ENCODE assay signal across 9 cellular contexts in genomic region chr9:38621434-38622082, GRCh38. TPM values are rescaled to one million over a fixed set of nuclear protein-coding genes. Genes with fewer than 3 reads are reported as not detected.
DNase-seq lines count a peak whose midpoint lies in the region; ATAC-seq and TF ChIP-seq lines count a peak whose summit lies in the region.
"Had no signal": no experiment of that assay in that cellular context is flagged by ENCODE, and none has a peak within 500 bp of the region (broad histone marks: within the 10 kb centered on the region; RNA-seq: fewer than 3 reads in every experiment).

No MANE protein-coding gene starts in this region.

- H3K36me3 ChIP-seq in breast epithelium (no peaks in the 10 kb centered on the region), lung (ENCODE audit: control insufficient read depth in 2 of 2, insufficient read depth in 2 of 2, low read length in 2 of 2) (no peaks in the 10 kb centered on the region)

- DNase-seq in T-helper 2 cell: peak in 4 of 5 experiments; percentile 18 to 67 (median 32)
- no peak for DNase-seq in breast epithelium (ENCODE audit: low spot score in 2 of 2)
- DNase-seq in lung (ENCODE audit: low spot score): peak; percentile 44
- peak; percentile 52 for DNase-seq in stimulated activated CD8-positive, alpha-beta memory T cell treated with anti-CD3 and anti-CD28 coated beads, Interleukin-4, amount 100 ng/mL, for 48 hours
- DNase-seq in GM13977 (ENCODE audit: low spot score): no peak
- no peak for DNase-seq in NK-92 treated with Interleukin-12 subunit alpha and Interleukin-12 subunit beta, amount 100 ng/mL, for 24 hours (lab: John Stamatoyannopoulos, UW)

- no peaks in the 10 kb centered on the region for H3K4me1 ChIP-seq in breast epithelium
- H3K4me1 ChIP-seq in lung (ENCODE audit: control insufficient read depth in 2 of 2, insufficient read depth in 2 of 2, low read length in 2 of 2): peaks cover 0 to 14% of the 10 kb centered on the region in 2 donors

- peaks cover 0 to 6% of the 10 kb centered on the region in 2 donors for H3K27me3 ChIP-seq in breast epithelium
- peaks cover 4% of the 10 kb centered on the region for H3K27me3 ChIP-seq in lung (ENCODE audit: control insufficient read depth, insufficient read depth)

- H3K27ac ChIP-seq in breast epithelium (peak overlapping the region in 1 of 2 donors; percentile 73), lung (ENCODE audit: low read depth in 1 of 2, low read length in 1 of 2) (peak overlapping the region in 1 of 2 donors; percentile 4)

- TF ChIP-seq CTCF in breast epithelium (IDR thresholded peaks at IDR 0.05) (no peak), lung (IDR thresholded peaks at IDR 0.05; ENCODE audit: control extremely low read depth, extremely low read depth) (no peak), GM13977 (IDR thresholded peaks at IDR 0.05; ENCODE audit: extremely low read depth, insufficient read depth, missing control alignments) (no peak)

- no peak for TF ChIP-seq POLR2A in breast epithelium (IDR thresholded peaks at IDR 0.05)

- intact Hi-C loops in breast epithelium (cut with DNase I; ENCODE audit: low total_unique reads): no loop called here

- peak overlapping the region in 2 of 3 donors; percentile 61 to 72 for H3K4me3 ChIP-seq in breast epithelium
- peak overlapping the region; percentile 7 for H3K4me3 ChIP-seq in lung
- H3K4me3 ChIP-seq: K562 had no signal

- no peaks in the 10 kb centered on the region for H3K9me3 ChIP-seq in breast epithelium
- peaks cover 2 to 3% of the 10 kb centered on the region in 2 donors for H3K9me3 ChIP-seq in lung (ENCODE audit: control insufficient read depth in 2 of 2, insufficient read depth in 1 of 2, low read length in 1 of 2)

- WGBS in lung, 2 donors: 2 to 3% methylated on average over 39 to 50 of the region's 50 CpGs

- ATAC-seq in GM18502 (IDR thresholded peaks at IDR 0.05; ENCODE audit: poor library complexity, unreplicated experiment) (peak; percentile 30), HG03045 (IDR thresholded peaks at IDR 0.05; ENCODE audit: unreplicated experiment) (peak; percentile 38), lung (ENCODE audit: insufficient read depth, low FRiP score) (peak; percentile 15)
- ATAC-seq: K562 had no signal

- in situ Hi-C loops in GM13977 (cut with MboI; ENCODE audit: low pct_unique_long_range_greater_than_20kb, low sequenced_read_pairs, unreplicated experiment): no loop called here

RNA-seq across cellular contexts. Expression of gene ANKRD18A, which starts 1.2 kb away (rescaled TPM):
- 1 to 10 TPM in 2 of 3 donors, not detected in 1; 4.3 to 5.0 TPM for total RNA-seq in breast epithelium
- 1 to 10 TPM; 2.7 to 6.7 TPM for total RNA-seq in lung
- polyA plus RNA-seq in lung: 1 to 10 TPM in 1 of 2 donors, under 1 TPM in 1; 0.35 to 4.4 TPM
- polyA plus RNA-seq: K562 had no signal

Comparison
In these comparisons a context has a peak if more than half of its experiments do, and no peak if none do; other contexts are left out.
1. DNase-seq: peak in T-helper 2 cell (4 of 5), lung (single experiment) and stimulated activated CD8-positive, alpha-beta memory T cell treated with anti-CD3 and anti-CD28 coated beads, Interleukin-4, amount 100 ng/mL, for 48 hours (single experiment); none in breast epithelium (0 of 2), GM13977 (single experiment) and NK-92 treated with Interleukin-12 subunit alpha and Interleukin-12 subunit beta, amount 100 ng/mL, for 24 hours (single experiment).
2. Peak in every context shown above with its lines, with median percentiles within 50 percentile points of each other: ATAC-seq.